9 cellular contexts compared by ENCODE assay signal in the genomic region with DNA sequence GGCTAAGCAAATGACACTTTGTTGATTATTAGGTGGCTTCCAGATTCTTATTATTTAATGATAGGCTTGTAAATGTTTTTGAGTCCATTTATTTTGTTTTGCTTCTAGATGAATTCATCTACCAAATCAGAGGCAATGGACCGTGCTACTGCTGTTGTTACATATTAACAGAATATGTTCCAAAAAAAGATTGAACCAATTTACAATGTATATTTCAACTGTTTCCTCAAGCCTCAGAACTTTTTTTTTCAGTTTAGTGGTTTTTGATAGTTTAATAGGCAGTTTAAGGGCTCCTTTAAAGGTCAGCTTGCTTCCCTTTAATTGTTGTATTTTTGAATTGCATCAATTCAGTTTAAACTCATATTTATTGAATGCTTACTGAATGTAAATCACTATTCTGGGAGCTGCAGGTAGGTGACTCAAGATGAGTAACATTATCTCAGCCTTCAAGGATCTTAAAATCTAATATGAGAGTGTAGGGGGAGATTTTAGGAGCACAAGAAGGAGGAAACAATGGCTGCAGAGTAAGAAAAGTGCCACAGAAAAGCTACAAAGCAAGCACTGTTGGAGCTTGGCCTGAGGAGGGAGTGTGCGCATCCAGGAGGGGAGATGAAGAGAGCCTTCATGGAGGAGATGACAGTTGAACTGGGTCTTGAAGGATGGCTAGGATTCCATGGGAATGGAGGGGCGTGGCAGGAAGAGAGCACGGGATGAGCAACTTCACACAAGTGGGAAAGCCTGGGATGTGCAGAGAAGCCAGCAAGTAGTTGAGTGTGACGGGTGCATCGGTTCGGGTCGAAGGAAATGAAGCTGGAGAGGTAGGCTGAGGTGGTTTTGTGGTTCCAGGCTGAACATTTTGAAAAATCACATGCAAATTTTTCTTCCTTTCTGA. TPM values are rescaled to one million over a fixed set of nuclear protein-coding genes. Genes with fewer than 3 reads are reported as not detected.
DNase-seq lines count a peak whose midpoint lies in the region; ATAC-seq, FAIRE-seq and TF ChIP-seq lines count a peak whose summit lies in the region.
"Had no signal": no experiment of that assay in that cellular context is flagged by ENCODE, and none has a peak within 500 bp of the region (broad histone marks: within the 10 kb centered on the region; RNA-seq: fewer than 3 reads in every experiment).

No MANE protein-coding gene starts in this region.

- H3K9me3 Mint-ChIP-seq in activated CD4-positive, alpha-beta memory T cell treated with anti-CD3 and anti-CD28 coated beads, Interleukin-2, amount 10 ng/mL, durations not matched to agents 7 days and 5 days = no peaks in the 10 kb centered on the region

- H3K9me1 ChIP-seq in keratinocyte (ENCODE audit: control insufficient read depth, extremely low read depth, insufficient read depth, low read length) = peaks cover 3% of the 10 kb centered on the region

- CTCF ChIA-PET in HCT116 (lab: Charles Lee) = interaction anchor here (1.2 kb wide), 1 partner anchor 15 kb away, joined by 3 read pairs; no protein-coding TSS in a partner anchor
- CTCF ChIA-PET in activated CD4-positive, alpha-beta memory T cell treated with anti-CD3 and anti-CD28 coated beads, Interleukin-2, amount 10 ng/mL, durations not matched to agents 7 days and 5 days (lab: Charles Lee) = interaction anchor here (0.8 to 2.2 kb wide), 9 partner anchors 9 to 97 kb away, joined by 3 to 12 read pairs (median 3); partner anchors contain the start of genes MAP2K1, SNAPC5 and TIPIN

- no TSS peak for BruUV-seq in HCT116 (replicated peaks; lab: Mats Ljungman, UMichigan)

- H3K4me2 ChIP-seq in HCT116 (ENCODE audit: low read length) (no peak overlapping the region), keratinocyte (ENCODE audit: control insufficient read depth, extremely low read depth, insufficient read depth, low read depth, low read length) (peak overlapping the region; percentile 26)

- H3K27ac Mint-ChIP-seq in activated CD4-positive, alpha-beta memory T cell treated with anti-CD3 and anti-CD28 coated beads, Interleukin-2, amount 10 ng/mL, durations not matched to agents 7 days and 5 days = peak overlapping the region; percentile 75

- no peak overlapping the region for H3K27ac ChIP-seq in HCT116 (ENCODE audit: low read depth, low read length)
- H3K27ac ChIP-seq in keratinocyte (ENCODE audit: control insufficient read depth, insufficient read depth, low read length) = peak overlapping the region; percentile 44

- H3K4me3 ChIP-seq in HCT116 (replicated peaks in 1 of 2; ENCODE audit: low read depth in 1 of 2, low read length in 2 of 2) = no peak overlapping the region
- no peak overlapping the region for H3K4me3 ChIP-seq in keratinocyte (ENCODE audit: control insufficient read depth in 2 of 3, extremely low read depth in 1 of 3, insufficient read depth in 2 of 3, low read depth in 1 of 3, low read length in 3 of 3)

- H3K9me3 ChIP-seq in HCT116 (ENCODE audit: control insufficient read depth in 1 of 2, insufficient read depth in 1 of 2, low read depth in 1 of 2, low read length in 2 of 2) (no peaks in the 10 kb centered on the region), keratinocyte (ENCODE audit: control insufficient read depth, low read depth, low read length) (no peaks in the 10 kb centered on the region)

- no peak overlapping the region for H2AFZ ChIP-seq in HCT116 (ENCODE audit: low read depth, low read length, poor library complexity, severe bottlenecking)
- no peak overlapping the region for H2AFZ ChIP-seq in keratinocyte (ENCODE audit: control insufficient read depth, low read length)

- no peak overlapping the region for H3K9ac ChIP-seq in HCT116 (ENCODE audit: low read length)
- H3K9ac ChIP-seq in keratinocyte (ENCODE audit: control insufficient read depth, extremely low read depth, insufficient read depth, low read length) = no peak overlapping the region

- no peak for TF ChIP-seq POLR2A in HCT116 (IDR thresholded peaks at IDR 0.05; ENCODE audit: borderline replicate concordance, extremely low read depth, insufficient read depth, insufficient read length)

- no peak for TF ChIP-seq RAD21 in HCT116 (IDR thresholded peaks at IDR 0.05; ENCODE audit: low read depth)

- H3K36me3 ChIP-seq in HCT116 (ENCODE audit: control insufficient read depth in 1 of 2, insufficient read depth in 2 of 2, low read length in 2 of 2) (no peaks in the 10 kb centered on the region), keratinocyte (ENCODE audit: control insufficient read depth in 2 of 2, extremely low read depth in 1 of 2, insufficient read depth in 2 of 2, low read length in 2 of 2) (peaks cover 3 to 4% of the 10 kb centered on the region in 2 experiments)

- H3K4me1 ChIP-seq in HCT116 (ENCODE audit: control insufficient read depth in 1 of 2, insufficient read depth in 2 of 2, low read length in 2 of 2) = peaks cover 0 to 10% of the 10 kb centered on the region in 2 experiments; a peak in 2 of 4 replicates
- H3K4me1 ChIP-seq in keratinocyte (ENCODE audit: control insufficient read depth, extremely low read depth, insufficient read depth, low read length) = peaks cover 28% of the 10 kb centered on the region

- dilution Hi-C loops in keratinocyte (cut with MboI; ENCODE audit: extremely low pct_ligation_motif_present, low sequenced_read_pairs) = loop anchor here (5.0 kb wide), 1 partner anchor 41 kb away; no protein-coding TSS in a partner anchor

- peak; percentile 25 for DNase-seq in EH (ENCODE audit: low read depth)
- no peak for DNase-seq in HCT116 (ENCODE audit: low read depth, low spot score)
- peak; percentile 48 for DNase-seq in activated CD4-positive, alpha-beta memory T cell treated with anti-CD3 and anti-CD28 coated beads, Interleukin-2, amount 10 ng/mL, durations not matched to agents 7 days and 5 days
- DNase-seq in keratinocyte (ENCODE audit: low read depth, low spot score) = no peak
- DNase-seq in DMS53 (lab: John Stamatoyannopoulos, UW) = no peak
- DNase-seq in Ammon's horn (ENCODE audit: low spot score) = no peak
- DNase-seq in NCI-H1417 treated with DMSO at 0.1 percent for 48 hours (lab: John Stamatoyannopoulos, UW) = no peak
- DNase-seq: foreskin fibroblast had no signal

- FAIRE-seq in keratinocyte (lab: Jason Lieb, UNC) = peak; percentile 39

- peak overlapping the region; percentile 66 for H3K4me3 Mint-ChIP-seq in activated CD4-positive, alpha-beta memory T cell treated with anti-CD3 and anti-CD28 coated beads, Interleukin-2, amount 10 ng/mL, durations not matched to agents 7 days and 5 days

- H3K27me3 ChIP-seq in HCT116 (ENCODE audit: insufficient read depth, low read length) (no peaks in the 10 kb centered on the region), keratinocyte (ENCODE audit: control insufficient read depth, extremely low read depth, insufficient read depth, low read length) (no peaks in the 10 kb centered on the region)

- TF ChIP-seq CTCF in HCT116 (IDR thresholded peaks at IDR 0.05 in 2 of 3, conservative IDR thresholded peaks at IDR 0.05 in 1 of 3; ENCODE audit: borderline replicate concordance in 1 of 3, insufficient read depth in 1 of 3, low read depth in 2 of 3, low read length in 2 of 3) (no peak), keratinocyte (optimal IDR thresholded peaks at IDR 0.05 in 1 of 3, IDR thresholded peaks at IDR 0.05 in 1 of 3, conservative IDR thresholded peaks at IDR 0.05 in 1 of 3; ENCODE audit: extremely low read depth in 1 of 3, insufficient read depth in 2 of 3, low read length in 3 of 3) (no peak)

- RAD21 ChIA-PET in HCT116 (lab: Charles Lee; ENCODE audit: low non-redundant PET in 1 of 2, low total read pairs in 2 of 2, uncharacterized antibody in 2 of 2, unreplicated experiment in 2 of 2) = no interaction called here

- H3K79me2 ChIP-seq in HCT116 (ENCODE audit: insufficient read depth, low read length) = peaks cover 90% of the 10 kb centered on the region
- H3K79me2 ChIP-seq in keratinocyte (ENCODE audit: control insufficient read depth, insufficient read depth, low read length) = peaks cover 95% of the 10 kb centered on the region

- peaks cover 35% of the 10 kb centered on the region for H3K36me3 Mint-ChIP-seq in activated CD4-positive, alpha-beta memory T cell treated with anti-CD3 and anti-CD28 coated beads, Interleukin-2, amount 10 ng/mL, durations not matched to agents 7 days and 5 days (ENCODE audit: low read depth)

- POLR2A ChIA-PET in HCT116 (lab: Charles Lee) = no interaction called here
- POLR2A ChIA-PET in activated CD4-positive, alpha-beta memory T cell treated with anti-CD3 and anti-CD28 coated beads, Interleukin-2, amount 10 ng/mL, durations not matched to agents 7 days and 5 days (lab: Charles Lee) = interaction anchor here (0.7 to 4.5 kb wide), 8 partner anchors 10 to 103 kb away, joined by 3 to 19 read pairs (median 4); partner anchors contain the start of genes RPL4, SNAPC5 and ZWILCH

- no peak for ATAC-seq in HCT116
- no peak for ATAC-seq in GM18511 (IDR thresholded peaks at IDR 0.05; ENCODE audit: unreplicated experiment)

- H3K27me3 Mint-ChIP-seq in activated CD4-positive, alpha-beta memory T cell treated with anti-CD3 and anti-CD28 coated beads, Interleukin-2, amount 10 ng/mL, durations not matched to agents 7 days and 5 days = no peaks in the 10 kb centered on the region

- H3K9me2 ChIP-seq in HCT116 (ENCODE audit: insufficient read depth) = no peaks in the 10 kb centered on the region

- H4K20me1 ChIP-seq in HCT116 (ENCODE audit: insufficient read depth) = peaks cover 10% of the 10 kb centered on the region; the same call in 1 of the 2 replicates
- peaks cover 15% of the 10 kb centered on the region for H4K20me1 ChIP-seq in keratinocyte (ENCODE audit: control insufficient read depth, extremely low read depth, insufficient read depth, low read length)

- intact Hi-C loops in HCT116 (cut with micrococcal nuclease) = no loop called here

- peaks cover 62% of the 10 kb centered on the region for H3K4me1 Mint-ChIP-seq in activated CD4-positive, alpha-beta memory T cell treated with anti-CD3 and anti-CD28 coated beads, Interleukin-2, amount 10 ng/mL, durations not matched to agents 7 days and 5 days

RNA-seq across cellular contexts. Expression of gene MAP2K1, which starts 14.7 kb away (rescaled TPM):
- 52.3 TPM for total RNA-seq in HCT116 (2021; ENCODE audit: unreplicated experiment)
- 32.9 and 35.7 TPM in 2 replicates for polyA plus RNA-seq in HCT116 (2012)
- total RNA-seq in activated CD4-positive, alpha-beta memory T cell treated with anti-CD3 and anti-CD28 coated beads, Interleukin-2, amount 10 ng/mL, durations not matched to agents 7 days and 5 days = 10 to 100 TPM; 87.6 to 89.0 TPM
- polyA plus RNA-seq in keratinocyte = 44.4 to 73.8 TPM (median 73.2 TPM) in 3 replicates
- polyA plus RNA-seq in keratinocyte (2011; ENCODE audit: low read depth) = 46.0 TPM
- polyA plus RNA-seq in keratinocyte (2011; cell fraction: cytosol; rRNA removed) = 31.9 and 44.4 TPM in 2 replicates
- 42.6 and 42.7 TPM in 2 replicates for polyA plus RNA-seq in keratinocyte (2011; cell fraction: nucleus; rRNA removed)
- polyA plus RNA-seq in keratinocyte (2012; ENCODE audit: low replicate concordance) = 63.2 and 63.8 TPM in 2 replicates
- polyA minus RNA-seq in keratinocyte = 30.2 to 55.5 TPM (median 42.5 TPM) in 3 replicates
- polyA minus RNA-seq in keratinocyte (2011; cell fraction: cytosol; rRNA and poly(A)+ RNA removed) = 21.7 TPM
- 19.1 and 28.9 TPM in 2 replicates for polyA minus RNA-seq in keratinocyte (2011; cell fraction: nucleus; rRNA and poly(A)+ RNA removed)

RNA-seq across cellular contexts. Expression of gene TIPIN, which starts 44.9 kb away (rescaled TPM):
- 28.1 TPM for total RNA-seq in HCT116 (2021; ENCODE audit: unreplicated experiment)
- 7.9 and 17.1 TPM in 2 replicates for polyA plus RNA-seq in HCT116 (2012)
- total RNA-seq in activated CD4-positive, alpha-beta memory T cell treated with anti-CD3 and anti-CD28 coated beads, Interleukin-2, amount 10 ng/mL, durations not matched to agents 7 days and 5 days = 10 to 100 TPM; 27.2 to 28.9 TPM
- polyA plus RNA-seq in keratinocyte = 3.4 to 11.9 TPM (median 9.3 TPM) in 3 replicates
- 8.5 TPM for polyA plus RNA-seq in keratinocyte (2011; ENCODE audit: low read depth)
- polyA plus RNA-seq in keratinocyte (2011; cell fraction: cytosol; rRNA removed) = 4.5 and 8.7 TPM in 2 replicates
- 4.5 and 7.1 TPM in 2 replicates for polyA plus RNA-seq in keratinocyte (2011; cell fraction: nucleus; rRNA removed)
- 5.6 and 13.9 TPM in 2 replicates for polyA plus RNA-seq in keratinocyte (2012; ENCODE audit: low replicate concordance)
- 1.4 to 7.1 TPM (median 1.9 TPM) in 3 replicates for polyA minus RNA-seq in keratinocyte
- 3.8 TPM for polyA minus RNA-seq in keratinocyte (2011; cell fraction: cytosol; rRNA and poly(A)+ RNA removed)
- polyA minus RNA-seq in keratinocyte (2011; cell fraction: nucleus; rRNA and poly(A)+ RNA removed) = 1.3 and 5.0 TPM in 2 replicates

Comparison
In these comparisons a context has a peak if more than half of its experiments do, and no peak if none do; other contexts are left out.
1. DNase-seq: peak in EH (single experiment) and activated CD4-positive, alpha-beta memory T cell treated with anti-CD3 and anti-CD28 coated beads, Interleukin-2, amount 10 ng/mL, durations not matched to agents 7 days and 5 days (single experiment); none in HCT116 (single experiment), keratinocyte (single experiment), DMS53 (single experiment), Ammon's horn (single experiment) and NCI-H1417 treated with DMSO at 0.1 percent for 48 hours (single experiment).